8 cellular contexts compared by ENCODE assay signal in genomic region chr12:51326762-51327439, GRCh38. TPM values are rescaled to one million over a fixed set of nuclear protein-coding genes. Genes with fewer than 3 reads are reported as not detected.
DNase-seq lines count a peak whose midpoint lies in the region; ATAC-seq and TF ChIP-seq lines count a peak whose summit lies in the region.

No MANE protein-coding gene starts in this region.

- POLR2A ChIA-PET in activated CD8-positive, alpha-beta T cell treated with anti-CD3 and anti-CD28 coated beads, Interleukin-2, amount 10 ng/mL, durations not matched to agents 7 days and 5 days (lab: Charles Lee): interaction anchor here (0.8 kb wide), 1 partner anchor 88 kb away, joined by 4 read pairs; the partner anchor contains the start of gene DAZAP2

- H3K9me3 ChIP-seq in HUES6 (ENCODE audit: control insufficient read depth, insufficient read depth, low read depth, low read length): no peaks in the 10 kb centered on the region

- no peaks in the 10 kb centered on the region for H3K36me3 ChIP-seq in HUES6 (ENCODE audit: control insufficient read depth, insufficient read depth, low read length)

- peaks cover 15% of the 10 kb centered on the region for H3K4me1 ChIP-seq in HUES6 (ENCODE audit: control insufficient read depth, insufficient read depth, low read length)

- peak; percentile 21 for DNase-seq in A172 (ENCODE audit: low spot score)
- peak; percentile 36 for DNase-seq in activated CD8-positive, alpha-beta T cell treated with anti-CD3 and anti-CD28 coated beads, Interleukin-2, amount 10 ng/mL, durations not matched to agents 7 days and 5 days
- DNase-seq in inferior parietal cortex (ENCODE audit: extremely low spot score): peak; percentile 43
- no peak for DNase-seq in type B pancreatic cell (ENCODE audit: extremely low spot score, unreplicated experiment)
- no peak for DNase-seq in GM19240 (ENCODE audit: insufficient read length, low spot score)

- no peaks in the 10 kb centered on the region for H3K27me3 ChIP-seq in HUES6 (ENCODE audit: control insufficient read depth, insufficient read depth, low read length)

- peaks cover 22% of the 10 kb centered on the region for H3K36me3 Mint-ChIP-seq in activated CD8-positive, alpha-beta T cell treated with anti-CD3 and anti-CD28 coated beads, Interleukin-2, amount 10 ng/mL, durations not matched to agents 7 days and 5 days (ENCODE audit: low read depth)
- peaks cover 3% of the 10 kb centered on the region for H3K36me3 Mint-ChIP-seq in type B pancreatic cell

- CTCF ChIA-PET in activated CD8-positive, alpha-beta T cell treated with anti-CD3 and anti-CD28 coated beads, Interleukin-2, amount 10 ng/mL, durations not matched to agents 7 days and 5 days (lab: Charles Lee): interaction anchor here (0.9 to 3.4 kb wide), 7 partner anchors 9 to 561 kb away, joined by 3 to 31 read pairs (median 3); partner anchors contain the start of gene GALNT6

- no peak overlapping the region for H3K9ac ChIP-seq in HUES6 (ENCODE audit: low read length)

- H3K27ac ChIP-seq in HUES6 (ENCODE audit: low read depth, low read length): peak overlapping the region; percentile 5; the same call in 1 of the 2 replicates

- H3K9me3 Mint-ChIP-seq in activated CD8-positive, alpha-beta T cell treated with anti-CD3 and anti-CD28 coated beads, Interleukin-2, amount 10 ng/mL, durations not matched to agents 7 days and 5 days (ENCODE audit: insufficient read depth): no peaks in the 10 kb centered on the region
- peaks cover 3% of the 10 kb centered on the region for H3K9me3 Mint-ChIP-seq in type B pancreatic cell

- ATAC-seq in GM18511 (IDR thresholded peaks at IDR 0.05; ENCODE audit: unreplicated experiment) (peak; percentile 54), HG02884 (IDR thresholded peaks at IDR 0.05; ENCODE audit: unreplicated experiment) (no peak)
- no peak for ATAC-seq in activated CD8-positive, alpha-beta T cell treated with anti-CD3 and anti-CD28 coated beads, Interleukin-2, amount 10 ng/mL, durations not matched to agents 7 days and 5 days

- H3K4me3 ChIP-seq in HUES6 (ENCODE audit: low read depth, low read length): no peak overlapping the region

- peak overlapping the region; percentile 91 for H3K27ac Mint-ChIP-seq in activated CD8-positive, alpha-beta T cell treated with anti-CD3 and anti-CD28 coated beads, Interleukin-2, amount 10 ng/mL, durations not matched to agents 7 days and 5 days
- peak overlapping the region; percentile 88 for H3K27ac Mint-ChIP-seq in type B pancreatic cell

- H3K27me3 Mint-ChIP-seq in activated CD8-positive, alpha-beta T cell treated with anti-CD3 and anti-CD28 coated beads, Interleukin-2, amount 10 ng/mL, durations not matched to agents 7 days and 5 days (ENCODE audit: low read depth): no peaks in the 10 kb centered on the region
- H3K27me3 Mint-ChIP-seq in type B pancreatic cell: no peaks in the 10 kb centered on the region

- TF ChIP-seq CTCF in type B pancreatic cell (conservative IDR thresholded peaks at IDR 0.05): no peak

- peaks cover 68% of the 10 kb centered on the region for H3K4me1 Mint-ChIP-seq in activated CD8-positive, alpha-beta T cell treated with anti-CD3 and anti-CD28 coated beads, Interleukin-2, amount 10 ng/mL, durations not matched to agents 7 days and 5 days (ENCODE audit: low read depth)
- H3K4me1 Mint-ChIP-seq in type B pancreatic cell (ENCODE audit: unreplicated experiment): peaks cover 20% of the 10 kb centered on the region

- H3K4me3 Mint-ChIP-seq in activated CD8-positive, alpha-beta T cell treated with anti-CD3 and anti-CD28 coated beads, Interleukin-2, amount 10 ng/mL, durations not matched to agents 7 days and 5 days: peak overlapping the region; percentile 51
- H3K4me3 Mint-ChIP-seq in type B pancreatic cell: peak overlapping the region; percentile 44

RNA-seq across cellular contexts. Expression of gene BIN2, which starts 2.9 kb away (rescaled TPM):
- not detected in 2 replicates for total RNA-seq in A172 (2014; rRNA removed; shearing (Covaris generic))
- 100 to 1,000 TPM; 158 to 161 TPM for total RNA-seq in activated CD8-positive, alpha-beta T cell treated with anti-CD3 and anti-CD28 coated beads, Interleukin-2, amount 10 ng/mL, durations not matched to agents 7 days and 5 days
- 0.19 TPM in 1 of 2 replicates, not detected in the other for total RNA-seq in type B pancreatic cell (ENCODE audit: low replicate concordance)

RNA-seq across cellular contexts. Expression of gene CELA1, which starts 19.6 kb away (rescaled TPM):
- total RNA-seq in A172 (2014; rRNA removed; shearing (Covaris generic)): not detected in 2 replicates
- not detected for total RNA-seq in activated CD8-positive, alpha-beta T cell treated with anti-CD3 and anti-CD28 coated beads, Interleukin-2, amount 10 ng/mL, durations not matched to agents 7 days and 5 days
- not detected in 2 replicates for total RNA-seq in type B pancreatic cell (ENCODE audit: low replicate concordance)

RNA-seq across cellular contexts. Expression of gene SMAGP, which starts 56.7 kb away (rescaled TPM):
- 11.2 and 16.8 TPM in 2 replicates for total RNA-seq in A172 (2014; rRNA removed; shearing (Covaris generic))
- total RNA-seq in activated CD8-positive, alpha-beta T cell treated with anti-CD3 and anti-CD28 coated beads, Interleukin-2, amount 10 ng/mL, durations not matched to agents 7 days and 5 days: 1 to 10 TPM; 4.3 to 4.7 TPM
- total RNA-seq in type B pancreatic cell (ENCODE audit: low replicate concordance): 35.5 and 80.7 TPM in 2 replicates

Comparison
In these comparisons a context has a peak if more than half of its experiments do, and no peak if none do; other contexts are left out.
1. DNase-seq: peak in A172 (single experiment), activated CD8-positive, alpha-beta T cell treated with anti-CD3 and anti-CD28 coated beads, Interleukin-2, amount 10 ng/mL, durations not matched to agents 7 days and 5 days (single experiment) and inferior parietal cortex (single experiment); none in type B pancreatic cell (single experiment) and GM19240 (single experiment).
2. RNA of gene BIN2, which starts 2.9 kb away (total RNA-seq): 158 to 161 TPM in activated CD8-positive, alpha-beta T cell treated with anti-CD3 and anti-CD28 coated beads, Interleukin-2, amount 10 ng/mL, durations not matched to agents 7 days and 5 days; not detected in A172 and 0.19 TPM in type B pancreatic cell; every median in the first group is over 100 times any median in the second.